ENCODE assay signal across 17 cellular contexts in genomic region chr6:157491571-157492232, GRCh38.
A peak's percentile ranks its signal among the peaks of the same experiment; 100 is the strongest.
DNase-seq lines count a peak whose midpoint lies in the region; ATAC-seq and TF ChIP-seq lines count a peak whose summit lies in the region.
"Had no signal": no experiment of that assay in that cellular context is flagged by ENCODE, and none has a peak within 500 bp of the region (broad histone marks: within the 10 kb centered on the region; RNA-seq: fewer than 3 reads in every experiment).

No MANE protein-coding gene starts in this region.

- no peak overlapping the region for H3K9ac ChIP-seq in colonic mucosa (ENCODE audit: low read depth in 2 of 2, low read length in 2 of 2)
- no peak overlapping the region for H3K9ac ChIP-seq in neural progenitor cell
- H3K9ac ChIP-seq: GM23248 had no signal

- peak; percentile 61 for DNase-seq in NCI-H69 (lab: John Stamatoyannopoulos, UW)
- DNase-seq in colonic mucosa: peak; percentile 14
- DNase-seq in neural progenitor cell (ENCODE audit: low spot score): peak; percentile 8
- DNase-seq in Caco-2: no peak
- DNase-seq in gastrocnemius medialis: no peak
- DNase-seq: BE2C, COR-L47, DND-41, GF-D8, GM23248, H9 had no signal

- H3K9me3 ChIP-seq in colonic mucosa (no peaks in the 10 kb centered on the region), neural progenitor cell (ENCODE audit: low read depth) (no peaks in the 10 kb centered on the region), Caco-2 (no peaks in the 10 kb centered on the region), gastrocnemius medialis (no peaks in the 10 kb centered on the region)
- H3K9me3 ChIP-seq: A549, BE2C had no signal

- POLR2A ChIA-PET in Caco-2 (lab: Charles Lee): no interaction called here

- H3K27ac Mint-ChIP-seq in neural progenitor cell: no peak overlapping the region
- no peak overlapping the region for H3K27ac Mint-ChIP-seq in Caco-2 (ENCODE audit: unreplicated experiment)
- no peak overlapping the region for H3K27ac Mint-ChIP-seq in activated T-helper 17 cell treated with anti-CD3 and anti-CD28 coated beads, Interleukin-2, amount 50 U/mL, for 72 hours
- H3K27ac Mint-ChIP-seq: CD8-positive, alpha-beta T cell; H9 had no signal

- no peaks in the 10 kb centered on the region for H4K20me1 ChIP-seq in neural progenitor cell (ENCODE audit: low read depth)

- BruUV-seq in Caco-2 (replicated peaks; lab: Mats Ljungman, UMichigan): no TSS peak

- no peaks in the 10 kb centered on the region for H3K79me2 ChIP-seq in neural progenitor cell (ENCODE audit: low read depth)

- H3K27me3 Mint-ChIP-seq in neural progenitor cell (ENCODE audit: insufficient read depth, low read depth): no peaks in the 10 kb centered on the region
- no peaks in the 10 kb centered on the region for H3K27me3 Mint-ChIP-seq in Caco-2 (ENCODE audit: insufficient read depth, unreplicated experiment)
- no peaks in the 10 kb centered on the region for H3K27me3 Mint-ChIP-seq in activated T-helper 17 cell treated with anti-CD3 and anti-CD28 coated beads, Interleukin-2, amount 50 U/mL, for 72 hours

- H3K36me3 ChIP-seq in colonic mucosa (no peaks in the 10 kb centered on the region), neural progenitor cell (no peaks in the 10 kb centered on the region), Caco-2 (ENCODE audit: control insufficient read depth, insufficient read depth, low read length) (no peaks in the 10 kb centered on the region; the same call in 1 of the 2 replicates), gastrocnemius medialis (no peaks in the 10 kb centered on the region)
- H3K36me3 ChIP-seq: BE2C had no signal

- no peak for TF ChIP-seq POLR2A in gastrocnemius medialis (IDR thresholded peaks at IDR 0.05)

- peaks cover 5% of the 10 kb centered on the region for H3K36me3 Mint-ChIP-seq in neural progenitor cell
- peaks cover 13% of the 10 kb centered on the region for H3K36me3 Mint-ChIP-seq in Caco-2 (ENCODE audit: insufficient read depth, unreplicated experiment)
- no peaks in the 10 kb centered on the region for H3K36me3 Mint-ChIP-seq in activated T-helper 17 cell treated with anti-CD3 and anti-CD28 coated beads, Interleukin-2, amount 50 U/mL, for 72 hours (ENCODE audit: low read depth)
- H3K36me3 Mint-ChIP-seq: CD8-positive, alpha-beta T cell had no signal

- H3K4me3 ChIP-seq in colonic mucosa (no peak overlapping the region), neural progenitor cell (no peak overlapping the region), Caco-2 (ENCODE audit: low read depth, low read length) (no peak overlapping the region), gastrocnemius medialis (no peak overlapping the region)
- H3K4me3 ChIP-seq: A549, GM23248 had no signal

- no peak for ATAC-seq in activated T-helper 17 cell treated with anti-CD3 and anti-CD28 coated beads, Interleukin-2, amount 50 U/mL, for 72 hours (replicated peaks)
- ATAC-seq in HG03469 (IDR thresholded peaks at IDR 0.05; ENCODE audit: unreplicated experiment): no peak
- no peak for ATAC-seq in gastrocnemius medialis
- ATAC-seq: A549; CD8-positive, alpha-beta T cell had no signal

- TF ChIP-seq CTCF in colonic mucosa (IDR thresholded peaks at IDR 0.05) (no peak), neural progenitor cell (IDR thresholded peaks at IDR 0.05) (no peak), Caco-2 (IDR thresholded peaks at IDR 0.05; ENCODE audit: insufficient read depth in 1 of 2, low read depth in 1 of 2, low read length in 1 of 2, severe bottlenecking in 1 of 2, unreplicated experiment in 1 of 2) (no peak), gastrocnemius medialis (IDR thresholded peaks at IDR 0.05 in 4 of 5, conservative IDR thresholded peaks at IDR 0.05 in 1 of 5) (no peak)

- H3K4me1 Mint-ChIP-seq in neural progenitor cell (peaks cover 20% of the 10 kb centered on the region), Caco-2 (ENCODE audit: low read depth, unreplicated experiment) (peaks cover 16% of the 10 kb centered on the region)
- peaks cover 14% of the 10 kb centered on the region for H3K4me1 Mint-ChIP-seq in activated T-helper 17 cell treated with anti-CD3 and anti-CD28 coated beads, Interleukin-2, amount 50 U/mL, for 72 hours

- H3F3A ChIP-seq in neural progenitor cell (ENCODE audit: low read depth): no peaks in the 10 kb centered on the region

- no peak overlapping the region for H3K4me2 ChIP-seq in neural progenitor cell
- H3K4me2 ChIP-seq: A549 had no signal

- H3K27me3 ChIP-seq in colonic mucosa (no peaks in the 10 kb centered on the region), neural progenitor cell (no peaks in the 10 kb centered on the region), Caco-2 (replicated peaks; ENCODE audit: control insufficient read depth, insufficient read depth, low read length) (no peaks in the 10 kb centered on the region), gastrocnemius medialis (no peaks in the 10 kb centered on the region)
- H3K27me3 ChIP-seq: BE2C had no signal

- CTCF ChIA-PET in Caco-2 (lab: Charles Lee): no interaction called here

- no peak overlapping the region for H2AFZ ChIP-seq in neural progenitor cell (replicated peaks)
- H2AFZ ChIP-seq: GM23248 had no signal

- no peak overlapping the region for H3K27ac ChIP-seq in colonic mucosa
- no peak overlapping the region for H3K27ac ChIP-seq in neural progenitor cell
- H3K27ac ChIP-seq in gastrocnemius medialis: no peak overlapping the region
- H3K27ac ChIP-seq: A549, C4-2B, GM23248, HL-60 had no signal

- H3K4me3 Mint-ChIP-seq in neural progenitor cell (no peak overlapping the region), Caco-2 (ENCODE audit: unreplicated experiment) (no peak overlapping the region)
- no peak overlapping the region for H3K4me3 Mint-ChIP-seq in activated T-helper 17 cell treated with anti-CD3 and anti-CD28 coated beads, Interleukin-2, amount 50 U/mL, for 72 hours
- H3K4me3 Mint-ChIP-seq: CD8-positive, alpha-beta T cell; H9 had no signal

- H3K4me1 ChIP-seq in colonic mucosa: no peaks in the 10 kb centered on the region
- peaks cover 28% of the 10 kb centered on the region for H3K4me1 ChIP-seq in neural progenitor cell
- H3K4me1 ChIP-seq in Caco-2: no peaks in the 10 kb centered on the region
- H3K4me1 ChIP-seq in gastrocnemius medialis: no peaks in the 10 kb centered on the region
- H3K4me1 ChIP-seq: A549 had no signal

- H3K9me3 Mint-ChIP-seq in neural progenitor cell (peaks cover 3% of the 10 kb centered on the region), Caco-2 (ENCODE audit: unreplicated experiment) (no peaks in the 10 kb centered on the region)
- H3K9me3 Mint-ChIP-seq in activated T-helper 17 cell treated with anti-CD3 and anti-CD28 coated beads, Interleukin-2, amount 50 U/mL, for 72 hours: peaks cover 3% of the 10 kb centered on the region

- in situ Hi-C loops in gastrocnemius medialis (cut with MboI; ENCODE audit: low sequenced_read_pairs in 4 of 4): no loop called here

- intact Hi-C loops in colonic mucosa (cut with DNase I) (no loop called here), Caco-2 (cut with micrococcal nuclease; ENCODE audit: unreplicated experiment) (no loop called here), gastrocnemius medialis (cut with DNase I; ENCODE audit: low total_unique reads) (no loop called here)

Comparison
In these comparisons a context has a peak if more than half of its experiments do, and no peak if none do; other contexts are left out.
1. DNase-seq: peak in NCI-H69 (single experiment), colonic mucosa (single experiment) and neural progenitor cell (single experiment); none in Caco-2 (0 of 2) and gastrocnemius medialis (0 of 2).